Comparison of ENCODE assay signal across 14 cellular contexts in genomic region chr7:87413951-87414381, GRCh38.
A peak's percentile ranks its signal among the peaks of the same experiment; 100 is the strongest.
DNase-seq lines count a peak whose midpoint lies in the region; ATAC-seq and TF ChIP-seq lines count a peak whose summit lies in the region.
"Had no signal": no experiment of that assay in that cellular context is flagged by ENCODE, and none has a peak within 500 bp of the region (broad histone marks: within the 10 kb centered on the region; RNA-seq: fewer than 3 reads in every experiment).

No MANE protein-coding gene starts in this region.

- H3K9ac ChIP-seq in neural progenitor cell: no peak overlapping the region

- H3K4me1 Mint-ChIP-seq in neural progenitor cell: peaks cover 19% of the 10 kb centered on the region
- H3K4me1 Mint-ChIP-seq in T-helper 2 cell treated with Interferon-gamma antibody and Interleukin-4, amounts not matched to agents 5 μg/mL and 100 μg/mL, for 36 hours (ENCODE audit: low read depth): no peaks in the 10 kb centered on the region
- H3K4me1 Mint-ChIP-seq: activated naive CD4-positive, alpha-beta T cell treated with anti-CD3 and anti-CD28 coated beads, Interleukin-2, amount 50 U/mL, for 24 hours had no signal

- peaks cover 21% of the 10 kb centered on the region for H3F3A ChIP-seq in neural progenitor cell (ENCODE audit: low read depth)

- H3K9me3 Mint-ChIP-seq in neural progenitor cell: no peaks in the 10 kb centered on the region
- no peaks in the 10 kb centered on the region for H3K9me3 Mint-ChIP-seq in T-helper 2 cell treated with Interferon-gamma antibody and Interleukin-4, amounts not matched to agents 5 μg/mL and 100 μg/mL, for 36 hours
- H3K9me3 Mint-ChIP-seq: activated CD4-positive, alpha-beta memory T cell treated with anti-CD3 and anti-CD28 coated beads for 36 hours; activated naive CD4-positive, alpha-beta T cell treated with anti-CD3 and anti-CD28 coated beads, Interleukin-2, amount 50 U/mL, for 24 hours had no signal

- no peaks in the 10 kb centered on the region for H3K9me3 ChIP-seq in neural progenitor cell (ENCODE audit: low read depth)
- H3K9me3 ChIP-seq: ovary had no signal

- H2AFZ ChIP-seq in neural progenitor cell (replicated peaks): no peak overlapping the region

- peak overlapping the region; percentile 89 for H3K27ac ChIP-seq in neural progenitor cell
- H3K27ac ChIP-seq: ovary had no signal

- peaks cover 31% of the 10 kb centered on the region for H3K4me1 ChIP-seq in neural progenitor cell

- TF ChIP-seq CTCF in AG10803 (conservative IDR thresholded peaks at IDR 0.05; ENCODE audit: low read length) (no peak), neural progenitor cell (IDR thresholded peaks at IDR 0.05) (no peak)

- H3K27me3 ChIP-seq in neural progenitor cell: no peaks in the 10 kb centered on the region
- H3K27me3 ChIP-seq: ovary had no signal

- H3K79me2 ChIP-seq in neural progenitor cell (ENCODE audit: low read depth): no peaks in the 10 kb centered on the region

- H3K4me3 ChIP-seq in AG10803 (ENCODE audit: low read length) (no peak overlapping the region), neural progenitor cell (no peak overlapping the region)
- H3K4me3 ChIP-seq: ovary had no signal

- H3K36me3 ChIP-seq in neural progenitor cell: no peaks in the 10 kb centered on the region
- H3K36me3 ChIP-seq: ovary had no signal

- H4K20me1 ChIP-seq in neural progenitor cell (ENCODE audit: low read depth): no peaks in the 10 kb centered on the region

- H3K27me3 Mint-ChIP-seq in neural progenitor cell (ENCODE audit: insufficient read depth, low read depth): peaks cover 2% of the 10 kb centered on the region
- peaks cover 8% of the 10 kb centered on the region for H3K27me3 Mint-ChIP-seq in T-helper 2 cell treated with Interferon-gamma antibody and Interleukin-4, amounts not matched to agents 5 μg/mL and 100 μg/mL, for 36 hours (ENCODE audit: low read depth)
- H3K27me3 Mint-ChIP-seq: activated CD4-positive, alpha-beta memory T cell treated with anti-CD3 and anti-CD28 coated beads for 36 hours; activated naive CD4-positive, alpha-beta T cell treated with anti-CD3 and anti-CD28 coated beads, Interleukin-2, amount 50 U/mL, for 24 hours had no signal

- peak; percentile 47 for DNase-seq in AG10803 (ENCODE audit: low read depth)
- DNase-seq in M059J (ENCODE audit: low read depth): peak; percentile 86
- DNase-seq in ecto neural progenitor cell (ENCODE audit: low spot score): peak; percentile 57
- peak; percentile 84 for DNase-seq in neural progenitor cell (ENCODE audit: low spot score)
- DNase-seq in T-helper 2 cell treated with Interferon-gamma antibody and Interleukin-4, amounts not matched to agents 5 μg/mL and 100 μg/mL, for 36 hours (ENCODE audit: low spot score): no peak
- DNase-seq in activated CD8-positive, alpha-beta memory T cell treated with anti-CD3 and anti-CD28 coated beads, Interleukin-2, amount 50 U/mL, for 4 hours: no peak
- DNase-seq: activated CD4-positive, alpha-beta memory T cell treated with anti-CD3 and anti-CD28 coated beads for 36 hours; kidney; NCI-H1417; ovary; stimulated activated CD4-positive, alpha-beta T cell treated with anti-CD3 and anti-CD28 coated beads, Interleukin-4, amount 100 ng/mL, for 24 hours had no signal

- peak overlapping the region; percentile 20 for H3K4me2 ChIP-seq in neural progenitor cell

- no peak for ATAC-seq in GM21786 (IDR thresholded peaks at IDR 0.05; ENCODE audit: unreplicated experiment)
- ATAC-seq in activated CD4-positive, CD25-positive, alpha-beta regulatory T cell treated with anti-CD3 and anti-CD28 coated beads, Interleukin-2, amount 50 U/mL, for 24 hours: no peak

- H3K27ac Mint-ChIP-seq in neural progenitor cell: peak overlapping the region; percentile 91
- H3K27ac Mint-ChIP-seq in T-helper 2 cell treated with Interferon-gamma antibody and Interleukin-4, amounts not matched to agents 5 μg/mL and 100 μg/mL, for 36 hours: no peak overlapping the region
- H3K27ac Mint-ChIP-seq: activated CD4-positive, alpha-beta memory T cell treated with anti-CD3 and anti-CD28 coated beads for 36 hours; activated naive CD4-positive, alpha-beta T cell treated with anti-CD3 and anti-CD28 coated beads, Interleukin-2, amount 50 U/mL, for 24 hours had no signal

- no peaks in the 10 kb centered on the region for H3K36me3 Mint-ChIP-seq in neural progenitor cell
- H3K36me3 Mint-ChIP-seq in T-helper 2 cell treated with Interferon-gamma antibody and Interleukin-4, amounts not matched to agents 5 μg/mL and 100 μg/mL, for 36 hours (ENCODE audit: low read depth): no peaks in the 10 kb centered on the region
- H3K36me3 Mint-ChIP-seq: activated CD4-positive, alpha-beta memory T cell treated with anti-CD3 and anti-CD28 coated beads for 36 hours; activated naive CD4-positive, alpha-beta T cell treated with anti-CD3 and anti-CD28 coated beads, Interleukin-2, amount 50 U/mL, for 24 hours had no signal

- no peak overlapping the region for H3K4me3 Mint-ChIP-seq in neural progenitor cell
- no peak overlapping the region for H3K4me3 Mint-ChIP-seq in T-helper 2 cell treated with Interferon-gamma antibody and Interleukin-4, amounts not matched to agents 5 μg/mL and 100 μg/mL, for 36 hours
- H3K4me3 Mint-ChIP-seq: activated CD4-positive, alpha-beta memory T cell treated with anti-CD3 and anti-CD28 coated beads for 36 hours; activated naive CD4-positive, alpha-beta T cell treated with anti-CD3 and anti-CD28 coated beads, Interleukin-2, amount 50 U/mL, for 24 hours had no signal

Comparison
In these comparisons a context has a peak if more than half of its experiments do, and no peak if none do; other contexts are left out.
1. DNase-seq: peak in AG10803 (single experiment), M059J (single experiment), ecto neural progenitor cell (single experiment) and neural progenitor cell (single experiment); none in T-helper 2 cell treated with Interferon-gamma antibody and Interleukin-4, amounts not matched to agents 5 μg/mL and 100 μg/mL, for 36 hours (single experiment) and activated CD8-positive, alpha-beta memory T cell treated with anti-CD3 and anti-CD28 coated beads, Interleukin-2, amount 50 U/mL, for 4 hours (single experiment).